25 cellular contexts compared by ENCODE assay signal in the genomic region with DNA sequence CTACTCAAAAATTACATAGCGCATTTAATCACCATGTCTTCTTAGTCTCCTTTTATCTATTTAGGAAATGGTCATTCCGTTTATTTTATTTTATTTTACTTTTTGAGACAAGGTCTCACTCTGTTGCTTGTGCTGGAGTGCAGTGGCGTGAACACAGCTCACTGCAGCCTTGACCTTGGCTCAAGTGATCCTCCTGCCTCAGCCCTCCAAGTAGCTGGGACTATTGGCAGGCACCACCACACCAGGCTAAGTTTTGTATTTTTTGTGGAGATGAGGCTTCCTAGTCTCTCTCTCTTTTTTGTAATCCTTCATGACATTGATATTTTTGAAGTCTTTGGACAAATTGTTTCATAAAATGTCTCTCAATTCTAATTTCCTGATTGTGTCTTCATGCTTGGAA. TPM values are rescaled to one million over a fixed set of nuclear protein-coding genes. Genes with fewer than 3 reads are reported as not detected.
DNase-seq lines count a peak whose midpoint lies in the region; ATAC-seq, FAIRE-seq and TF ChIP-seq lines count a peak whose summit lies in the region.
"Had no signal": no experiment of that assay in that cellular context is flagged by ENCODE, and none has a peak within 500 bp of the region (broad histone marks: within the 10 kb centered on the region; RNA-seq: fewer than 3 reads in every experiment).

No MANE protein-coding gene starts in this region.

- WGBS in IMR-90 (ENCODE audit: extremely low coverage in 2 of 2, insufficient read length in 1 of 2), 2 experiments: no CpG with 5 or more reads among the region's 3 CpGs
- 57% methylated on average over 3 of the region's 3 CpGs for WGBS in K562 (ENCODE audit: insufficient coverage, low coverage, missing lambda C conversion rate)
- 61 to 94% (median 72%) methylated on average over 3 of the region's 3 CpGs for WGBS in psoas muscle, 3 donors
- WGBS in thyroid gland, 2 donors: 64 to 65% methylated on average over 3 of the region's 3 CpGs

- H2AFZ ChIP-seq in IMR-90 (replicated peaks; ENCODE audit: low read length, poor library complexity) (no peak overlapping the region), K562 (ENCODE audit: low read depth, low read length) (peak overlapping the region; percentile 35)
- H2AFZ ChIP-seq: GM23338 had no signal

- H2BK5ac ChIP-seq in IMR-90 (ENCODE audit: low read depth, low read length, poor library complexity, severe bottlenecking): no peak overlapping the region

- no peak overlapping the region for H2AK9ac ChIP-seq in IMR-90 (replicated peaks; ENCODE audit: low read depth, low read length, poor library complexity)

- H3K4ac ChIP-seq in IMR-90 (ENCODE audit: low read depth, low read length): no peak overlapping the region

- TF ChIP-seq RAD21 in IMR-90 (IDR thresholded peaks at IDR 0.05; ENCODE audit: low read length): no peak
- TF ChIP-seq RAD21 in K562 (CRISPR knock-in tag; conservative IDR thresholded peaks at IDR 0.05 in 1 of 2, IDR thresholded peaks at IDR 0.05 in 1 of 2): no peak

- no peaks in the 10 kb centered on the region; a peak in 1 of 4 replicates for H3K79me1 ChIP-seq in IMR-90 (ENCODE audit: low read depth in 1 of 2, low read length in 2 of 2)

- no peak overlapping the region; the same call in 1 of the 2 replicates for H4K5ac ChIP-seq in IMR-90 (ENCODE audit: low read depth, low read length)

- no peak for ATAC-seq in IMR-90 (ENCODE audit: low read depth)
- ATAC-seq in K562: 0 out of 3 replicates have a peak, but pooled peaks have one; percentile 40
- no peak for ATAC-seq in psoas muscle
- ATAC-seq: A549, GM12878, GM23338 had no signal

- H4K8ac ChIP-seq in IMR-90 (ENCODE audit: low read depth in 2 of 2, low read length in 2 of 2): no peak overlapping the region

- no peak for TF ChIP-seq POLR2A in IMR-90 (IDR thresholded peaks at IDR 0.05; ENCODE audit: low read depth, low read length)
- TF ChIP-seq POLR2A in K562 (conservative IDR thresholded peaks at IDR 0.05): no peak
- TF ChIP-seq POLR2A in thyroid gland (IDR thresholded peaks at IDR 0.05): no peak

- no peaks in the 10 kb centered on the region for H3K79me2 ChIP-seq in K562 (ENCODE audit: control insufficient read depth, insufficient read depth, low read length)

- FAIRE-seq in K562 (lab: Jason Lieb, UNC): no peak
- FAIRE-seq: A549, D721Med, GM12878, GM18507 had no signal

- H3K9me1 ChIP-seq in IMR-90 (ENCODE audit: insufficient read depth, low read length): no peaks in the 10 kb centered on the region; the same call in 1 of the 2 replicates
- no peaks in the 10 kb centered on the region for H3K9me1 ChIP-seq in K562 (ENCODE audit: control insufficient read depth, insufficient read depth, low read length)

- no peaks in the 10 kb centered on the region for H3K9me3 ChIP-seq in IMR-90 (ENCODE audit: control insufficient read depth, insufficient read depth, low read length)
- no peaks in the 10 kb centered on the region for H3K9me3 ChIP-seq in K562 (replicated peaks; ENCODE audit: control insufficient read depth, insufficient read depth, low read depth, low read length)
- H3K9me3 ChIP-seq in psoas muscle: no peaks in the 10 kb centered on the region
- H3K9me3 ChIP-seq in thyroid gland: no peaks in the 10 kb centered on the region
- no peaks in the 10 kb centered on the region for H3K9me3 ChIP-seq in colonic mucosa
- H3K9me3 ChIP-seq: A549, BE2C, HAP-1 had no signal

- H3K9ac ChIP-seq in IMR-90 (ENCODE audit: low read depth, low read length) (no peak overlapping the region), K562 (ENCODE audit: insufficient read depth in 1 of 2, low read depth in 2 of 2, low read length in 2 of 2) (no peak overlapping the region), colonic mucosa (ENCODE audit: low read depth in 2 of 2, low read length in 2 of 2) (no peak overlapping the region)
- H3K9ac ChIP-seq: BLaER1 treated with 17β-estradiol and CSF1 and Interleukin-3, amounts not matched to agents 10 nM and 100 nM had no signal

- H3K36me3 ChIP-seq in IMR-90 (ENCODE audit: control insufficient read depth, insufficient read depth, low read length) (no peaks in the 10 kb centered on the region), K562 (ENCODE audit: control insufficient read depth, insufficient read depth, low read length) (no peaks in the 10 kb centered on the region), psoas muscle (ENCODE audit: insufficient read depth in 1 of 2, low read depth in 1 of 2) (no peaks in the 10 kb centered on the region), thyroid gland (no peaks in the 10 kb centered on the region), H7 (replicated peaks; ENCODE audit: control insufficient read depth, insufficient read depth, low read length) (no peaks in the 10 kb centered on the region), colonic mucosa (no peaks in the 10 kb centered on the region)
- H3K36me3 ChIP-seq: BE2C; BLaER1 treated with 17β-estradiol and CSF1 and Interleukin-3, amounts not matched to agents 10 nM and 100 nM; HAP-1 had no signal

- H4K91ac ChIP-seq in IMR-90 (ENCODE audit: insufficient read depth, low read depth, low read length): no peak overlapping the region

- H3K4me2 ChIP-seq in IMR-90 (ENCODE audit: low read depth, low read length) (no peak overlapping the region), K562 (ENCODE audit: insufficient read depth, low read length) (no peak overlapping the region)
- H3K4me2 ChIP-seq: A549, GM23338 had no signal

- H3K27me3 ChIP-seq in IMR-90 (ENCODE audit: control insufficient read depth, insufficient read depth, low read length) (no peaks in the 10 kb centered on the region), K562 (ENCODE audit: control insufficient read depth in 2 of 2, insufficient read depth in 2 of 2, low read length in 2 of 2) (no peaks in the 10 kb centered on the region), psoas muscle (ENCODE audit: insufficient read depth in 3 of 3, low read length in 2 of 3) (no peaks in the 10 kb centered on the region), thyroid gland (no peaks in the 10 kb centered on the region), H7 (ENCODE audit: control insufficient read depth, insufficient read depth, low read length) (no peaks in the 10 kb centered on the region), colonic mucosa (no peaks in the 10 kb centered on the region)
- H3K27me3 ChIP-seq: BLaER1 treated with 17β-estradiol and CSF1 and Interleukin-3, amounts not matched to agents 10 nM and 100 nM had no signal

- TF ChIP-seq CTCF in IMR-90 (conservative IDR thresholded peaks at IDR 0.05; ENCODE audit: low read depth, low read length): no peak
- no peak for TF ChIP-seq CTCF in K562 (IDR thresholded peaks at IDR 0.05 in 2 of 3, conservative IDR thresholded peaks at IDR 0.05 in 1 of 3; ENCODE audit: insufficient read depth in 2 of 3, low read depth in 1 of 3, low read length in 3 of 3)
- no peak for TF ChIP-seq CTCF in psoas muscle (IDR thresholded peaks at IDR 0.05)
- no peak for TF ChIP-seq CTCF in thyroid gland (IDR thresholded peaks at IDR 0.05)
- no peak for TF ChIP-seq CTCF in colonic mucosa (IDR thresholded peaks at IDR 0.05)

- TF ChIP-seq EP300 in K562 (IDR thresholded peaks at IDR 0.05; ENCODE audit: low read length): no peak

- in situ Hi-C loops in IMR-90 (cut with MboI; ENCODE audit: low sequenced_read_pairs) (loop anchor here (10.0 kb wide), 1 partner anchor 1161 kb away; no protein-coding TSS in a partner anchor), K562 (cut with MboI) (no loop called here)

- peaks cover 7% of the 10 kb centered on the region for H3K4me1 ChIP-seq in IMR-90 (ENCODE audit: control insufficient read depth, insufficient read depth, low read length)
- H3K4me1 ChIP-seq in K562 (replicated peaks in 1 of 2; ENCODE audit: control insufficient read depth in 2 of 2, insufficient read depth in 2 of 2, low read length in 2 of 2): peaks cover 8 to 31% of the 10 kb centered on the region in 2 experiments
- peaks cover 39% of the 10 kb centered on the region for H3K4me1 ChIP-seq in psoas muscle
- H3K4me1 ChIP-seq in thyroid gland: no peaks in the 10 kb centered on the region
- H3K4me1 ChIP-seq in colonic mucosa: no peaks in the 10 kb centered on the region
- H3K4me1 ChIP-seq: BE2C had no signal

- no peak overlapping the region for H3K4me3 ChIP-seq in IMR-90 (ENCODE audit: insufficient read depth, low read depth, low read length)
- no peak overlapping the region for H3K4me3 ChIP-seq in K562
- no peak overlapping the region for H3K4me3 ChIP-seq in psoas muscle
- no peak overlapping the region for H3K4me3 ChIP-seq in thyroid gland (replicated peaks in 1 of 3)
- no peak overlapping the region for H3K4me3 ChIP-seq in H7 (ENCODE audit: insufficient read depth, low read depth, low read length)
- no peak overlapping the region for H3K4me3 ChIP-seq in colonic mucosa
- H3K4me3 ChIP-seq: A549; BLaER1 treated with 17β-estradiol and CSF1 and Interleukin-3, amounts not matched to agents 10 nM and 100 nM; GM12878; GM23338; HAP-1 had no signal

- intact Hi-C loops in IMR-90 (cut with micrococcal nuclease) (no loop called here), K562 (cut with micrococcal nuclease) (no loop called here), psoas muscle (cut with DNase I) (no loop called here), thyroid gland (cut with DNase I) (no loop called here), colonic mucosa (cut with DNase I) (no loop called here)

- POLR2A ChIA-PET in IMR-90 (lab: Charles Lee; ENCODE audit: unreplicated experiment): no interaction called here
- POLR2A ChIA-PET in K562 (lab: Yijun Ruan, JAX): interaction anchor here (1.1 to 1.2 kb wide), 2 partner anchors 10 kb away, joined by 3 to 4 read pairs; a partner anchor contains a TSS

- dilution Hi-C loops in IMR-90 (cut with HindIII; ENCODE audit: low sequenced_read_pairs, unreplicated experiment): no loop called here

- no peak for DNase-seq in IMR-90
- DNase-seq in K562 (ENCODE audit: extremely low read depth in 1 of 4, low spot score in 3 of 4): no peak
- no peak for DNase-seq in psoas muscle
- peak; percentile 40 to 58 for DNase-seq in thyroid gland
- DNase-seq in H7: no peak
- DNase-seq in NCI-H146 (lab: John Stamatoyannopoulos, UW): no peak
- DNase-seq in colonic mucosa: no peak
- DNase-seq: 8988T; ACHN; AML-193; BE2C; CD4-positive, alpha-beta T cell; CD8-positive, alpha-beta memory T cell; DMS 273 treated with DMSO at 0.1 percent for 48 hours; DMS79; EL; GDM1; HFFc6 had no signal

- CTCF ChIA-PET in IMR-90 (lab: Yijun Ruan, JAX): interaction anchor here (1.5 kb wide), 1 partner anchor 9 kb away, joined by 3 read pairs; no protein-coding TSS in a partner anchor
- CTCF ChIA-PET in K562 (lab: Yijun Ruan, JAX; ENCODE audit: low intra/inter-chr PET ratio): no interaction called here

- no peak overlapping the region for H3K56ac ChIP-seq in IMR-90 (ENCODE audit: extremely low read depth, insufficient read depth, low read length)

- no peak overlapping the region for H2BK120ac ChIP-seq in IMR-90 (ENCODE audit: low read depth, low read length)

- BruUV-seq in IMR-90 (replicated peaks; lab: Mats Ljungman, UMichigan) (no TSS peak), K562 (replicated peaks; lab: Mats Ljungman, UMichigan) (no TSS peak)

- H4K20me1 ChIP-seq in IMR-90 (ENCODE audit: insufficient read depth, low read length): no peaks in the 10 kb centered on the region; the same call in 1 of the 2 replicates
- no peaks in the 10 kb centered on the region for H4K20me1 ChIP-seq in K562 (replicated peaks; ENCODE audit: control insufficient read depth, insufficient read depth, low read length)
- H4K20me1 ChIP-seq: BLaER1 treated with 17β-estradiol and CSF1 and Interleukin-3, amounts not matched to agents 10 nM and 100 nM had no signal

- H3K27ac ChIP-seq in IMR-90 (ENCODE audit: insufficient read depth, low read length) (no peak overlapping the region), K562 (ENCODE audit: extremely low read depth, low read depth, low read length) (no peak overlapping the region), psoas muscle (peak overlapping the region; percentile 80), thyroid gland (no peak overlapping the region), colonic mucosa (no peak overlapping the region)
- H3K27ac ChIP-seq: A549; BLaER1 treated with 17β-estradiol and CSF1 and Interleukin-3, amounts not matched to agents 10 nM and 100 nM had no signal

- no peak overlapping the region for H3K18ac ChIP-seq in IMR-90 (ENCODE audit: low read depth, low read length)

- no peak overlapping the region for H3K14ac ChIP-seq in IMR-90 (replicated peaks; ENCODE audit: low read depth, low read length)

- H2BK20ac ChIP-seq in IMR-90 (ENCODE audit: low read depth, low read length): 0 out of 2 replicates have a peak overlapping the region, but pooled peaks have one; percentile 8

- H2AK5ac ChIP-seq in IMR-90 (ENCODE audit: low read depth, low read length): 0 out of 2 replicates have a peak overlapping the region, but pooled peaks have one; percentile 65

- H2BK15ac ChIP-seq in IMR-90 (ENCODE audit: low read depth, low read length): no peak overlapping the region; the same call in 2 of the 3 replicates

- H3K23ac ChIP-seq in IMR-90 (ENCODE audit: low read depth, low read length): no peak overlapping the region

RNA-seq across cellular contexts. Expression of a gene that starts 4.7 kb away (rescaled TPM):
- total RNA-seq in IMR-90 (2012; rRNA removed) (under 0.01 TPM in 2 replicates), K562 (2014; rRNA removed) (0.04 and 0.09 TPM in 2 replicates), K562 (2014; rRNA removed; fragmentation: Illumina TruSeq; extraction: Trizol) (0.04 and 0.06 TPM in 2 replicates), K562 (2015; rRNA removed; fragmentation: Illumina TruSeq; extraction: Trizol) (0.07 and 0.15 TPM in 2 replicates), K562 (2021) (0.02 and 0.07 TPM in 2 replicates), psoas muscle (10 to 100 TPM in 1 of 4 donors, 1 to 10 TPM in 3; 1.2 to 23.4 (median 2.2) TPM), thyroid gland (1 to 10 TPM in 3 of 4 donors, under 1 TPM in 1; 0.94 to 1.8 (median 1.1) TPM), colonic mucosa (under 1 TPM; 0.20 to 0.35 TPM)
- polyA plus RNA-seq in IMR-90 (2012; rRNA removed) (0.07 TPM in 2 replicates), K562 (2011; rRNA removed) (0.03 and 0.09 TPM in 2 replicates), K562 (2014; fragmentation: Illumina TruSeq; extraction: Trizol) (0.03 and 0.06 TPM in 2 replicates), K562 (2014; fragmentation: Nextera tagmentation; extraction: Ambion mirVana) (under 1 TPM; 0.01 to 0.03 TPM), K562 (2014; rRNA removed) (0.15 and 0.30 TPM in 2 replicates), psoas muscle (100 to 1,000 TPM in 1 of 3 donors, 10 to 100 TPM in 1, under 1 TPM in 1; 0.09 to 143 (median 30.0) TPM)
- polyA plus RNA-seq in IMR-90 (2012; cell fraction: cytosol; rRNA removed): 0.02 and 0.03 TPM in 2 replicates
- 0.05 and 0.42 TPM in 2 replicates for polyA plus RNA-seq in IMR-90 (2012; cell fraction: nucleus; rRNA removed; ENCODE audit: low replicate concordance)
- total RNA-seq in K562 (2011; cell fraction: chromatin; rRNA removed; ENCODE audit: low replicate concordance): 0.07 and 0.16 TPM in 2 replicates
- total RNA-seq in K562 (2011; cell fraction: nucleolus; rRNA removed): under 0.01 TPM in 1 of 2 replicates, not detected in the other
- total RNA-seq in K562 (2011; cell fraction: nucleoplasm; rRNA removed): 0.07 TPM in 1 of 2 replicates, not detected in the other
- 0.01 and 0.09 TPM in 2 replicates for polyA plus RNA-seq in K562 (2011; cell fraction: cytosol; rRNA removed)
- polyA plus RNA-seq in K562 (2011; cell fraction: nucleus; rRNA removed): 0.30 and 0.67 TPM in 2 replicates
- 0.07 and 0.25 TPM in 2 replicates for polyA plus RNA-seq in K562 (2012)
- polyA minus RNA-seq in K562 (2011; rRNA and poly(A)+ RNA removed): 0.09 TPM in 1 of 2 replicates, not detected in the other
- not detected in 2 replicates for polyA minus RNA-seq in K562 (2011; cell fraction: cytosol; rRNA and poly(A)+ RNA removed)
- under 0.01 and 0.22 TPM in 2 replicates for polyA minus RNA-seq in K562 (2011; cell fraction: nucleus; rRNA and poly(A)+ RNA removed)
- total RNA-seq in H7 (2014; rRNA removed; shearing (Covaris generic)): 0.03 and 0.07 TPM in 2 replicates

RNA-seq across cellular contexts. Expression of a gene that starts 9.7 kb away (rescaled TPM):
- total RNA-seq in IMR-90 (2012; rRNA removed) (37.2 and 47.1 TPM in 2 replicates), K562 (2014; rRNA removed) (57.6 and 66.2 TPM in 2 replicates), K562 (2014; rRNA removed; fragmentation: Illumina TruSeq; extraction: Trizol) (35.8 and 41.6 TPM in 2 replicates), K562 (2015; rRNA removed; fragmentation: Illumina TruSeq; extraction: Trizol) (57.9 and 59.8 TPM in 2 replicates), K562 (2021) (43.6 and 48.6 TPM in 2 replicates), psoas muscle (10 to 100 TPM; 26.5 to 53.3 (median 41.3) TPM), thyroid gland (10 to 100 TPM; 70.6 to 99.9 (median 84.1) TPM), colonic mucosa (10 to 100 TPM; 49.9 to 53.7 TPM)
- polyA plus RNA-seq in IMR-90 (2012; rRNA removed) (42.6 and 43.7 TPM in 2 replicates), K562 (2011; rRNA removed) (38.9 and 44.1 TPM in 2 replicates), K562 (2014; fragmentation: Illumina TruSeq; extraction: Trizol) (52.1 and 63.6 TPM in 2 replicates), K562 (2014; fragmentation: Nextera tagmentation; extraction: Ambion mirVana) (10 to 100 TPM; 13.2 to 15.9 TPM), K562 (2014; rRNA removed) (58.3 and 59.8 TPM in 2 replicates), psoas muscle (10 to 100 TPM; 38.0 to 73.9 (median 56.4) TPM)
- polyA plus RNA-seq in IMR-90 (2012; cell fraction: cytosol; rRNA removed): 45.5 and 55.1 TPM in 2 replicates
- 42.3 and 49.2 TPM in 2 replicates for polyA plus RNA-seq in IMR-90 (2012; cell fraction: nucleus; rRNA removed; ENCODE audit: low replicate concordance)
- 22.1 and 23.9 TPM in 2 replicates for total RNA-seq in K562 (2011; cell fraction: chromatin; rRNA removed; ENCODE audit: low replicate concordance)
- 25.7 and 28.6 TPM in 2 replicates for total RNA-seq in K562 (2011; cell fraction: nucleolus; rRNA removed)
- total RNA-seq in K562 (2011; cell fraction: nucleoplasm; rRNA removed): 23.4 and 25.1 TPM in 2 replicates
- polyA plus RNA-seq in K562 (2011; cell fraction: cytosol; rRNA removed): 48.7 and 64.2 TPM in 2 replicates
- 70.8 and 98.6 TPM in 2 replicates for polyA plus RNA-seq in K562 (2011; cell fraction: nucleus; rRNA removed)
- 48.5 and 50.6 TPM in 2 replicates for polyA plus RNA-seq in K562 (2012)
- 32.3 and 38.6 TPM in 2 replicates for polyA minus RNA-seq in K562 (2011; rRNA and poly(A)+ RNA removed)
- polyA minus RNA-seq in K562 (2011; cell fraction: cytosol; rRNA and poly(A)+ RNA removed): 23.3 and 23.9 TPM in 2 replicates
- 36.5 and 48.5 TPM in 2 replicates for polyA minus RNA-seq in K562 (2011; cell fraction: nucleus; rRNA and poly(A)+ RNA removed)
- total RNA-seq in H7 (2014; rRNA removed; shearing (Covaris generic)): 50.5 and 56.1 TPM in 2 replicates

Comparison
In these comparisons a context has a peak if more than half of its experiments do, and no peak if none do; other contexts are left out.
1. DNase-seq: peak in thyroid gland (2 of 2); none in IMR-90 (single experiment), K562 (0 of 4), psoas muscle (0 of 2), H7 (single experiment), NCI-H146 (single experiment) and colonic mucosa (single experiment).